Comparison of ENCODE assay signal across 1 cellular context in the genomic region with DNA sequence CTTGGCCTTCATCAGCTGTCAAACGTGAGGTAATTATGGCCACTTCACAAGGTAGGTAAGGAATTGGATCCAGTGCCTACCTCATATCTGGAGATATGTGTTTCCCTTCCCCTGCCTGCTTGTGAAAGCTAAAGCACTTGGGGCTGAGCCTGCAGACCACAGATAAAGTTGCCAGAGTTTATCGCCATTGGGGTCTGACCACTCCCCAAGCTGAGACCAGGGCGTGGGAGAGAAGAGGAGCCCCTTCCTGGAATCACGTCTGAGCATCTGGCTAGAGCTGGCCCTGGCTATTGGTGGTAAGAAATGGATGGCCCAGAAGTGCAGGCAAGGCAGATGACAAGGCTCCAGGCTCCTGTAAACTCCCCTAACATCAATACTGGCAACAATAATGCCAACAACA.
TF ChIP-seq lines count a peak whose summit lies in the region.

No MANE protein-coding gene starts in this region.

TF ChIP-seq in SK-N-SH, 30 proteins besides CTCF, POLR2A, EP300 and RAD21 (continued from another document):
- TF ChIP-seq TCF12 (IDR thresholded peaks at IDR 0.05) (no peak), NFIC (IDR thresholded peaks at IDR 0.05; ENCODE audit: borderline replicate concordance) (no peak)
TF ChIP-seq in SK-N-SH: peak in this region for 0.
